Comparison of ENCODE assay signal across 11 cellular contexts in the genomic region with DNA sequence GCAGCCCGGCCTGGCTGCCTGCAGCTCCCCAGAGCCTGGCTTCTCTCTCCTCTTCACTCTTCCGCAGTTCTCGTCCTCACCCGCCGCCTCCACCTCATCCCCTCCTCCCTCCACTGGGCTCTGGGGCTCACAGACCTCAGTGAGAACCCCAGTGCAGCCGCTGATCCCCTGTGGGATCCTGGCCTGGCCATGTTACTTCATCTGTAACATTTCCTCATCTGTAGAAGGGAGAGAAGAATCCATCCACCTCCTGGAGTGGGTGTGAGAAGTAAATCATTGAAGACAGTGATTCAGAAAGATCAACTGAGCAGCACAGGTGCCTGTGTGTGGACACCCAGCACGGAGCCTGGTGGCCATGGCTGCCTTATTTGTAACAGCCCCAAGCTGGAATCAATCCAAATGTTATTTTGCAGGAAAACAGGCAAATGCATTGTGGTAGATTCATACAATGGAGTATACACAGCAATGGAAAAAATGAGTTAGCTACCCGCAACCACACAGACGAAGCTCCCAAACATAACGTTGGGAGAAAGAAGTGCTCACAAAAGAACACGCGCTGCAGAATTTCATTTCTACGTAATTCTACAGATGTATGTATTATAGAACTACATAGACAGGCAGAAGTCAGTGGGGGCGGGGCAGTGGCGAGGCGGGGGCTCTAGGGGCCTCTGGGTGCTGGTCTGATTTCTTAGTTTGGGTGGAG. TPM values are rescaled to one million over a fixed set of nuclear protein-coding genes. Genes with fewer than 3 reads are reported as not detected.
DNase-seq lines count a peak whose midpoint lies in the region; ATAC-seq and TF ChIP-seq lines count a peak whose summit lies in the region.
"Had no signal": no experiment of that assay in that cellular context is flagged by ENCODE, and none has a peak within 500 bp of the region (broad histone marks: within the 10 kb centered on the region; RNA-seq: fewer than 3 reads in every experiment).

No MANE protein-coding gene starts in this region.

- H3K4me1 Mint-ChIP-seq in T-helper 17 cell, result peaks cover 92% of the 10 kb centered on the region
- peaks cover 98% of the 10 kb centered on the region for H3K4me1 Mint-ChIP-seq in stimulated activated memory B cell treated with anti-CD40 and anti-IgM and Interleukin-4, amounts not matched to agents 10 μg/mL and 1 μg/mL and 100 μg/mL, for 72 hours

- CTCF ChIA-PET in GM10248 (lab: Yijun Ruan, JAX), result interaction anchor here (0.7 to 22.9 kb wide), 5 partner anchors 8 to 52 kb away, joined by 3 to 449 read pairs (median 35); a partner anchor contains a TSS

- TF ChIP-seq POLR2A in esophagus squamous epithelium (IDR thresholded peaks at IDR 0.05) (no peak), uterus (IDR thresholded peaks at IDR 0.05) (no peak)

- WGBS in esophagus squamous epithelium, 2 donors, result 65 to 72% methylated on average over 16 of the region's 16 CpGs

- POLR2A ChIA-PET in GM10248 (lab: Yijun Ruan, JAX), result interaction anchor here (1.3 to 6.8 kb wide), 5 partner anchors 10 to 29 kb away, joined by 5 to 71 read pairs (median 13); a partner anchor contains a TSS

- H3K36me3 Mint-ChIP-seq in T-helper 17 cell (ENCODE audit: low read depth), result peaks cover 9% of the 10 kb centered on the region
- peaks cover 88% of the 10 kb centered on the region for H3K36me3 Mint-ChIP-seq in stimulated activated memory B cell treated with anti-CD40 and anti-IgM and Interleukin-4, amounts not matched to agents 10 μg/mL and 1 μg/mL and 100 μg/mL, for 72 hours

- H3K4me1 ChIP-seq in esophagus squamous epithelium (peaks cover 36 to 95% (median 43%) of the 10 kb centered on the region in 3 donors), uterus (no peaks in the 10 kb centered on the region)
- H3K4me1 ChIP-seq: parathyroid adenoma had no signal

- H3K4me3 ChIP-seq in esophagus squamous epithelium (peak overlapping the region in 1 of 4 donors; percentile 26), uterus (no peak overlapping the region)

- H3K27ac ChIP-seq in esophagus squamous epithelium (peak overlapping the region; percentile 36 to 66 (median 52)), uterus (no peak overlapping the region)
- H3K27ac ChIP-seq: parathyroid adenoma had no signal

- no peaks in the 10 kb centered on the region for H3K27me3 ChIP-seq in esophagus squamous epithelium
- no peaks in the 10 kb centered on the region for H3K27me3 ChIP-seq in uterus

- no peak for ATAC-seq in T-helper 17 cell
- ATAC-seq in stimulated activated memory B cell treated with anti-CD40 and anti-IgM and Interleukin-4, amounts not matched to agents 10 μg/mL and 1 μg/mL and 100 μg/mL, for 72 hours, result peak; percentile 0

- H3K36me3 ChIP-seq in esophagus squamous epithelium (no peaks in the 10 kb centered on the region), uterus (no peaks in the 10 kb centered on the region)

- intact Hi-C loops in esophagus squamous epithelium (cut with DNase I) (no loop called here), uterus (cut with DNase I; ENCODE audit: low total_unique reads) (no loop called here)

- peak; percentile 67 for DNase-seq in NCI-H2171 treated with DMSO at 0.1 percent for 48 hours (lab: John Stamatoyannopoulos, UW)
- no peak for DNase-seq in NCI-H2171 (lab: John Stamatoyannopoulos, UW)
- no peak for DNase-seq in T-helper 17 cell
- no peak for DNase-seq in esophagus squamous epithelium (lab: John Stamatoyannopoulos, UW)
- no peak for DNase-seq in SIG-M5 (lab: John Stamatoyannopoulos, UW)
- no peak for DNase-seq in uterus
- no peak for DNase-seq in GM10248 (ENCODE audit: extremely low spot score)
- DNase-seq: NK-92 treated with Interleukin-12 subunit alpha and Interleukin-12 subunit beta, amount 100 ng/mL, for 24 hours had no signal

- H3K27ac Mint-ChIP-seq in T-helper 17 cell, result peak overlapping the region; percentile 100
- H3K27ac Mint-ChIP-seq in stimulated activated memory B cell treated with anti-CD40 and anti-IgM and Interleukin-4, amounts not matched to agents 10 μg/mL and 1 μg/mL and 100 μg/mL, for 72 hours, result peak overlapping the region; percentile 90

- H3K27me3 Mint-ChIP-seq in T-helper 17 cell, result no peaks in the 10 kb centered on the region
- no peaks in the 10 kb centered on the region for H3K27me3 Mint-ChIP-seq in stimulated activated memory B cell treated with anti-CD40 and anti-IgM and Interleukin-4, amounts not matched to agents 10 μg/mL and 1 μg/mL and 100 μg/mL, for 72 hours

- H3K9me3 Mint-ChIP-seq in stimulated activated memory B cell treated with anti-CD40 and anti-IgM and Interleukin-4, amounts not matched to agents 10 μg/mL and 1 μg/mL and 100 μg/mL, for 72 hours, result no peaks in the 10 kb centered on the region

- H3K9me3 ChIP-seq in T-helper 17 cell (ENCODE audit: control insufficient read depth, low read length, poor library complexity, severe bottlenecking), result no peaks in the 10 kb centered on the region
- no peaks in the 10 kb centered on the region for H3K9me3 ChIP-seq in esophagus squamous epithelium
- H3K9me3 ChIP-seq in uterus, result no peaks in the 10 kb centered on the region

- peak overlapping the region; percentile 100 for H3K4me3 Mint-ChIP-seq in T-helper 17 cell
- peak overlapping the region; percentile 88 for H3K4me3 Mint-ChIP-seq in stimulated activated memory B cell treated with anti-CD40 and anti-IgM and Interleukin-4, amounts not matched to agents 10 μg/mL and 1 μg/mL and 100 μg/mL, for 72 hours

- TF ChIP-seq CTCF in esophagus squamous epithelium (IDR thresholded peaks at IDR 0.05) (no peak), uterus (IDR thresholded peaks at IDR 0.05) (no peak), GM10248 (IDR thresholded peaks at IDR 0.05; ENCODE audit: control extremely low read depth, extremely low read depth, low read depth, missing control alignments) (no peak)

RNA-seq across cellular contexts. Expression of a gene that starts 8.7 kb away (rescaled TPM):
- total RNA-seq in T-helper 17 cell (100 to 1,000 TPM; 563 to 601 TPM), esophagus squamous epithelium (10 to 100 TPM in 2 of 4 donors, 1 to 10 TPM in 2; 6.3 to 53.4 (median 24.6) TPM), uterus (10 to 100 TPM in 3 of 4 donors, 1 to 10 TPM in 1; 6.1 to 76.8 (median 15.8) TPM)

RNA-seq across cellular contexts. Expression of a gene that starts 25.5 kb away (rescaled TPM):
- total RNA-seq in T-helper 17 cell, result 1 to 10 TPM; 2.1 to 3.7 TPM
- not detected for total RNA-seq in esophagus squamous epithelium
- 1 to 10 TPM in 1 of 4 donors, under 1 TPM in 1, not detected in 2; 0.46 to 1.7 TPM for total RNA-seq in uterus
- total RNA-seq: bronchial epithelial cell had no signal

Comparison
In these comparisons a context has a peak if more than half of its experiments do, and no peak if none do; other contexts are left out.
1. H3K27ac ChIP-seq: peak in esophagus squamous epithelium (4 of 4); none in uterus (0 of 2).
2. RNA of a gene that starts 8.7 kb away (total RNA-seq): 563 to 601 TPM in T-helper 17 cell; 6.3 to 53.4 TPM in esophagus squamous epithelium and 6.1 to 76.8 TPM in uterus; every median in the first group is over 4 times any median in the second.